In the genomic region with DNA sequence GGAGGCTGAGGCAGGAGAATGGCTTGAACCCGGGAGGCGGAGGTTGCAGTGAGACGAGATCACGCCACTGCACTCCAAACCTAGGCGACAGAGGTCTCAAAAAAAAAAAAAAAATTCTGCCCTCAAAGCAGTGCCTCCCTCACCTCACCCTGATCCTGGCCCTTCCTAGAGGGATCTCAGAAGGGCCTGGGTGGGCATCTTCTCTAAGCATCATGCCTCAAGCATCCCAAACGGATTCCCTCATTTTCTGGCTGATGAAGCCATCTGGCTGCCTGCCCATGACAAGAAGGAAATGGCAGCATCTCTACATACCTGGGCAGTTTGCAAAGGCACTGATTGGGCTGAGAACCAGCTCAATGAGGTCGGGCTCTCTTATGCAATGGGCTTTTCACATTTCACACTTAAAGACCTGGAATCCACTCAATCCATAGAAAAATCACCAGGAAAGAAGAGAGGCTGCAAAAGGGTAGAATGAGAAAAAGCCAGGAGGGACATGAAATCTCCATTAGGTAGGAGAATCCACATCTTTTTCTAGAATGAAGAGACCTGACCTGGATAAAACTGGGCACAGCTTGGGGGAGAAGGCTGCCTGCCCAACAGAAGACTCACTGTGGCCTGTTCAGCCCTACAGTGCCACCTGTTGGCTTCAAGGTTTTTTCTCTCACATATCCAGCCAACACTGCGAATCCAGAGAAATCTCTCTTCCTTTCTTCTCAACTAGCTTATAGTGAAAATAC, we compare ENCODE assay signal across 10 cellular contexts. TPM values are rescaled to one million over a fixed set of nuclear protein-coding genes. Genes with fewer than 3 reads are reported as not detected.
DNase-seq lines count a peak whose midpoint lies in the region; ATAC-seq, FAIRE-seq and TF ChIP-seq lines count a peak whose summit lies in the region.
"Had no signal": no experiment of that assay in that cellular context is flagged by ENCODE, and none has a peak within 500 bp of the region (broad histone marks: within the 10 kb centered on the region; RNA-seq: fewer than 3 reads in every experiment).

No MANE protein-coding gene starts in this region.

- peak; percentile 47 to 57 (median 56) for TF ChIP-seq CTCF in esophagus muscularis mucosa (IDR thresholded peaks at IDR 0.05)
- peak in 3 of 4 donors; percentile 11 to 37 (median 35) for TF ChIP-seq CTCF in pancreas (IDR thresholded peaks at IDR 0.05)

- no peak for FAIRE-seq in pancreas (lab: Jason Lieb, UNC)

- no peak overlapping the region for H3K27ac ChIP-seq in esophagus muscularis mucosa (replicated peaks in 1 of 4)
- no peak overlapping the region for H3K27ac ChIP-seq in pancreas
- H3K27ac ChIP-seq: BLaER1 treated with 17β-estradiol and CSF1 and Interleukin-3, amounts not matched to agents 10 nM and 100 nM had no signal

- in situ Hi-C loops in HAP-1 (cut with MboI; ENCODE audit: low sequenced_read_pairs), result no loop called here
- in situ Hi-C loops in SK-MEL-5 (cut with HindIII; ENCODE audit: low pct_unique_long_range_greater_than_20kb, low sequenced_read_pairs), result no loop called here

- H3K4me3 ChIP-seq in HAP-1 (no peak overlapping the region), esophagus muscularis mucosa (no peak overlapping the region), pancreas (no peak overlapping the region)
- H3K4me3 ChIP-seq: BLaER1 treated with 17β-estradiol and CSF1 and Interleukin-3, amounts not matched to agents 10 nM and 100 nM; skin epidermis had no signal

- H3K4me1 ChIP-seq in HAP-1, result no peaks in the 10 kb centered on the region
- H3K4me1 ChIP-seq in esophagus muscularis mucosa, result peaks cover 12 to 15% (median 13%) of the 10 kb centered on the region in 4 donors
- peaks cover 0 to 9% (median 0%) of the 10 kb centered on the region in 3 donors for H3K4me1 ChIP-seq in pancreas

- peak; percentile 44 for DNase-seq in NCI-H1092 treated with DMSO at 0.1 percent for 48 hours (lab: John Stamatoyannopoulos, UW)
- DNase-seq in NCI-H1092 (lab: John Stamatoyannopoulos, UW), result no peak
- DNase-seq in HAP-1 (ENCODE audit: low spot score in 2 of 2), result peak; percentile 22 to 52
- DNase-seq in SK-MEL-5 (ENCODE audit: low read depth, low spot score), result peak; percentile 65
- DNase-seq in esophagus muscularis mucosa (ENCODE audit: extremely low spot score), result peak; percentile 80
- DNase-seq in pancreas, result peak in 3 of 6 donors; percentile 42 to 66 (median 43)

- WGBS in esophagus muscularis mucosa, result 76% methylated on average over 8 of the region's 8 CpGs
- WGBS in pancreas, 2 donors, result 76 to 78% methylated on average over 7 to 8 of the region's 8 CpGs

- H3K27me3 ChIP-seq in HAP-1 (ENCODE audit: low read depth) (no peaks in the 10 kb centered on the region), esophagus muscularis mucosa (no peaks in the 10 kb centered on the region), pancreas (no peaks in the 10 kb centered on the region)
- H3K27me3 ChIP-seq: BLaER1 treated with 17β-estradiol and CSF1 and Interleukin-3, amounts not matched to agents 10 nM and 100 nM had no signal

- H3K9me3 ChIP-seq in HAP-1, result no peaks in the 10 kb centered on the region
- no peaks in the 10 kb centered on the region for H3K9me3 ChIP-seq in esophagus muscularis mucosa
- H3K9me3 ChIP-seq in pancreas, result no peaks in the 10 kb centered on the region

- ATAC-seq in pancreas (peak; percentile 75 to 89 (median 80)), HG02763 (IDR thresholded peaks at IDR 0.05; ENCODE audit: unreplicated experiment) (no peak), HG03571 (IDR thresholded peaks at IDR 0.05; ENCODE audit: unreplicated experiment) (no peak)

- H3K36me3 ChIP-seq in HAP-1 (replicated peaks) (peaks cover 26% of the 10 kb centered on the region), esophagus muscularis mucosa (peaks cover 0 to 97% (median 35%) of the 10 kb centered on the region in 4 donors), pancreas (peaks cover 0 to 15% (median 0%) of the 10 kb centered on the region in 3 donors)

- intact Hi-C loops in esophagus muscularis mucosa (cut with DNase I) (loop anchor here (5.0 kb wide), 1 partner anchor 60 kb away; no protein-coding TSS in a partner anchor), pancreas (cut with DNase I) (loop anchor here in 2 of 3 donors (10.0 kb wide), 2 partner anchors 118 to 122 kb away; no protein-coding TSS in a partner anchor)

- no peak for TF ChIP-seq EP300 in esophagus muscularis mucosa (IDR thresholded peaks at IDR 0.05)

- TF ChIP-seq POLR2A in esophagus muscularis mucosa (IDR thresholded peaks at IDR 0.05; ENCODE audit: low read depth), result no peak

RNA-seq across cellular contexts. Expression of a gene that starts 48.1 kb away (rescaled TPM):
- total RNA-seq in SK-MEL-5 (2014; rRNA removed; shearing (Covaris generic)), result 3.8 and 4.4 TPM in 2 replicates
- 31.8 and 32.5 TPM in 2 replicates for polyA plus RNA-seq in SK-MEL-5 (2015; cell fraction: cytosol; rRNA removed)
- 5.1 and 8.6 TPM in 2 replicates for polyA plus RNA-seq in SK-MEL-5 (2015; cell fraction: nucleus; rRNA removed)
- total RNA-seq in esophagus muscularis mucosa (10 to 100 TPM; 40.7 to 86.8 (median 83.4) TPM), pancreas (100 to 1,000 TPM in 1 of 6 donors, 10 to 100 TPM in 5; 44.1 to 120 (median 53.1) TPM)
- 10 to 100 TPM; 54.5 to 98.4 TPM for polyA plus RNA-seq in pancreas

RNA-seq across cellular contexts. Expression of a gene that starts 48.7 kb away (rescaled TPM):
- total RNA-seq in SK-MEL-5 (2014; rRNA removed; shearing (Covaris generic)), result not detected in 2 replicates
- polyA plus RNA-seq in SK-MEL-5 (2015; cell fraction: cytosol; rRNA removed), result not detected in 2 replicates
- not detected in 2 replicates for polyA plus RNA-seq in SK-MEL-5 (2015; cell fraction: nucleus; rRNA removed)
- total RNA-seq in esophagus muscularis mucosa, result not detected
- total RNA-seq in pancreas, result 1 to 10 TPM in 5 of 6 donors, under 1 TPM in 1; 0.51 to 4.3 (median 1.8) TPM
- 1 to 10 TPM in 1 of 2 donors, under 1 TPM in 1; 0.87 to 1.6 TPM for polyA plus RNA-seq in pancreas

Comparison
In these comparisons a context has a peak if more than half of its experiments do, and no peak if none do; other contexts are left out.
1. ATAC-seq: peak in pancreas (4 of 4); none in HG02763 (single experiment) and HG03571 (single experiment).